Comparison of ENCODE assay signal across 9 cellular contexts in the genomic region with DNA sequence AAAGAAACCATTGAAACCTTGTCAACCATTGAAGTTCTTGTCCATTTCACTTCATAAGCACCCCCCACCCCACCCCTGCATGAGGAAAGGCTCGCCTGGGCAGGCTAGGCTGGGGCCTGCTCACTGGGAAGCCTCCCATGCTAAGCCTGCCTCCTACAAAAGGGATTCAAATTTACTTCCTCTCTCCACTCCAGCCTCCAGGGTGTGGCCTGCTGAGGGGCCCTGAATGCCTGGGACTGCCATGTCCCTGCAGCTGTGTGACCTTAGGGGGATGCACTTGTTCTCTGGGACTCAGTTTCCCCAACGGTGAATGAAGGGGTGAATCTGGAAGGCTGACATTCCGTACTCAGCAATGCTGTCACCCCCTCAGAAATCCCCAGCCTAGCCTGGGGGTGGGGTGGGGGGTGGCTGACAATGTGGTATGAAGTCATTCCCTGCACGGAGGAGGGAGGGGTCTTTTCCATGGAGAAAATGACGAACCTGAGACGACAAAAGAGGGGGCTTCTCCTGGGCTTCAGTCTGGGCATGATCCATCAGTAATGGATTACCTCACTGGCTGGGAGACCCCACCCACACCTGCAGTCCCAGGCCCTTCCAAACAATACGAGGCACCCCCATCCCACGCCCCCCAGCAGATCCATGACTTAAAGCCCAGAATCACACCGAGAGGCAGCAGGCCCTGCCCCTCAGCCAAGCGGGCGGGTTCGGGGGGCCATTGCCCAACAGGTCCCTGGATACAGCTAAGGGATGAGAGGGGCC. TPM values are rescaled to one million over a fixed set of nuclear protein-coding genes. Genes with fewer than 3 reads are reported as not detected.
DNase-seq lines count a peak whose midpoint lies in the region; ATAC-seq and TF ChIP-seq lines count a peak whose summit lies in the region.
"Had no signal": no experiment of that assay in that cellular context is flagged by ENCODE, and none has a peak within 500 bp of the region (broad histone marks: within the 10 kb centered on the region; RNA-seq: fewer than 3 reads in every experiment).

No MANE protein-coding gene starts in this region.

- TSS peak; percentile 31 for BruUV-seq in Caco-2 (replicated peaks; lab: Mats Ljungman, UMichigan)

- no peaks in the 10 kb centered on the region for H3K4me1 Mint-ChIP-seq in Caco-2 (ENCODE audit: low read depth, unreplicated experiment)
- peaks cover 29 to 45% of the 10 kb centered on the region in 2 donors for H3K4me1 Mint-ChIP-seq in natural killer cell treated with Interleukin-12 subunit alpha and Interleukin-12 subunit beta and Interleukin-15 and Interleukin-18, amount 100 ng/mL, for 72 hours (ENCODE audit: low read depth in 2 of 2)

- 23 to 27% methylated on average over 12 of the region's 12 CpGs for WGBS in ectodermal cell, 2 experiments
- 32 to 58% (median 48%) methylated on average over 4 to 12 of the region's 12 CpGs for WGBS in adrenal gland, 4 donors

- H3K4me3 ChIP-seq in Caco-2 (ENCODE audit: low read depth, low read length) (peak overlapping the region; percentile 51), ectodermal cell (ENCODE audit: insufficient read depth, low read depth, low read length) (peak overlapping the region; percentile 52), adrenal gland (peak overlapping the region in 2 of 4 donors; percentile 49 to 85)

- intact Hi-C loops in Caco-2 (cut with micrococcal nuclease; ENCODE audit: unreplicated experiment) (no loop called here), adrenal gland (cut with DNase I) (loop anchor here in 1 of 2 donors (10.0 kb wide), 1 partner anchor 75 kb away; the partner anchor contains the start of gene NUP50)

- H3K4me1 ChIP-seq in Caco-2, result peaks cover 15% of the 10 kb centered on the region
- peaks cover 17% of the 10 kb centered on the region for H3K4me1 ChIP-seq in ectodermal cell (ENCODE audit: control insufficient read depth, insufficient read depth, low read length)
- peaks cover 0 to 25% of the 10 kb centered on the region in 2 donors for H3K4me1 ChIP-seq in adrenal gland (replicated peaks in 1 of 2)

- H3K27ac ChIP-seq in ectodermal cell (ENCODE audit: insufficient read depth, low read depth, low read length, poor library complexity, severe bottlenecking) (no peak overlapping the region), adrenal gland (no peak overlapping the region)

- no peaks in the 10 kb centered on the region for H3K9me3 ChIP-seq in Caco-2
- no peaks in the 10 kb centered on the region for H3K9me3 ChIP-seq in ectodermal cell (ENCODE audit: control insufficient read depth, low read length)
- H3K9me3 ChIP-seq in adrenal gland (replicated peaks in 1 of 3), result no peaks in the 10 kb centered on the region

- ATAC-seq in natural killer cell treated with Interleukin-12 subunit alpha and Interleukin-12 subunit beta and Interleukin-15 and Interleukin-18, amount 100 ng/mL, for 72 hours, result no peak
- ATAC-seq in GM21786 (IDR thresholded peaks at IDR 0.05; ENCODE audit: unreplicated experiment) (no peak), HG03442 (IDR thresholded peaks at IDR 0.05; ENCODE audit: unreplicated experiment) (no peak)

- DNase-seq in Caco-2, result no peak
- peak; percentile 43 to 61 for DNase-seq in NOMO-1 (lab: John Stamatoyannopoulos, UW; ENCODE audit: unreplicated experiment in 2 of 2)
- no peak for DNase-seq in natural killer cell treated with Interleukin-12 subunit alpha and Interleukin-12 subunit beta and Interleukin-15 and Interleukin-18, amount 100 ng/mL, for 72 hours (ENCODE audit: low spot score)
- DNase-seq in adrenal gland, result no peak
- DNase-seq in NCI-H2196 (lab: John Stamatoyannopoulos, UW; ENCODE audit: unreplicated experiment), result no peak

- H3K36me3 ChIP-seq in Caco-2 (ENCODE audit: control insufficient read depth, insufficient read depth, low read length) (no peaks in the 10 kb centered on the region), ectodermal cell (ENCODE audit: control insufficient read depth, insufficient read depth, low read length) (no peaks in the 10 kb centered on the region), adrenal gland (replicated peaks in 1 of 2) (no peaks in the 10 kb centered on the region)

- H3K4me3 Mint-ChIP-seq in Caco-2 (ENCODE audit: unreplicated experiment), result peak overlapping the region; percentile 76
- peak overlapping the region; percentile 93 for H3K4me3 Mint-ChIP-seq in natural killer cell treated with Interleukin-12 subunit alpha and Interleukin-12 subunit beta and Interleukin-15 and Interleukin-18, amount 100 ng/mL, for 72 hours

- H3K27ac Mint-ChIP-seq in Caco-2 (ENCODE audit: unreplicated experiment), result no peak overlapping the region
- H3K27ac Mint-ChIP-seq in natural killer cell treated with Interleukin-12 subunit alpha and Interleukin-12 subunit beta and Interleukin-15 and Interleukin-18, amount 100 ng/mL, for 72 hours, result peak overlapping the region in 1 of 2 donors; percentile 75

- CTCF ChIA-PET in Caco-2 (lab: Charles Lee), result no interaction called here

- no peak for TF ChIP-seq POLR2A in adrenal gland (IDR thresholded peaks at IDR 0.05)

- H3K36me3 Mint-ChIP-seq in Caco-2 (ENCODE audit: insufficient read depth, unreplicated experiment), result peaks cover 6% of the 10 kb centered on the region
- H3K36me3 Mint-ChIP-seq in natural killer cell treated with Interleukin-12 subunit alpha and Interleukin-12 subunit beta and Interleukin-15 and Interleukin-18, amount 100 ng/mL, for 72 hours, result no peaks in the 10 kb centered on the region

- TF ChIP-seq CTCF in Caco-2 (IDR thresholded peaks at IDR 0.05; ENCODE audit: insufficient read depth in 1 of 2, low read depth in 1 of 2, low read length in 1 of 2, severe bottlenecking in 1 of 2, unreplicated experiment in 1 of 2) (no peak), adrenal gland (IDR thresholded peaks at IDR 0.05) (no peak)

- H3K27me3 Mint-ChIP-seq in Caco-2 (ENCODE audit: insufficient read depth, unreplicated experiment), result no peaks in the 10 kb centered on the region
- no peaks in the 10 kb centered on the region for H3K27me3 Mint-ChIP-seq in natural killer cell treated with Interleukin-12 subunit alpha and Interleukin-12 subunit beta and Interleukin-15 and Interleukin-18, amount 100 ng/mL, for 72 hours

- POLR2A ChIA-PET in Caco-2 (lab: Charles Lee), result no interaction called here

- H3K9me3 Mint-ChIP-seq in Caco-2 (ENCODE audit: unreplicated experiment), result no peaks in the 10 kb centered on the region
- no peaks in the 10 kb centered on the region for H3K9me3 Mint-ChIP-seq in natural killer cell treated with Interleukin-12 subunit alpha and Interleukin-12 subunit beta and Interleukin-15 and Interleukin-18, amount 100 ng/mL, for 72 hours

- H3K27me3 ChIP-seq in Caco-2 (replicated peaks; ENCODE audit: control insufficient read depth, insufficient read depth, low read length) (no peaks in the 10 kb centered on the region), ectodermal cell (ENCODE audit: control insufficient read depth, insufficient read depth, low read length, poor library complexity, severe bottlenecking) (peaks cover 22% of the 10 kb centered on the region), adrenal gland (no peaks in the 10 kb centered on the region)

RNA-seq across cellular contexts. Expression of gene KIAA0930, which starts 1.1 kb away (rescaled TPM):
- total RNA-seq in Caco-2 (2022) (34.7 and 38.8 TPM in 2 replicates), adrenal gland (100 to 1,000 TPM in 4 of 8 donors, 10 to 100 TPM in 4; 52.7 to 142 (median 96.4) TPM)
- 37.0 TPM for polyA plus RNA-seq in ectodermal cell (2013, experiment 1 of 4)
- 36.3 TPM for polyA plus RNA-seq in ectodermal cell (2013, experiment 2 of 4)
- 27.5 TPM for polyA plus RNA-seq in ectodermal cell (2013, experiment 3 of 4)
- polyA plus RNA-seq in ectodermal cell (2013, experiment 4 of 4), result 31.5 TPM
- total RNA-seq in natural killer cell treated with Interleukin-12 subunit alpha and Interleukin-12 subunit beta and Interleukin-15 and Interleukin-18, amount 100 ng/mL, for 72 hours, result 10 to 100 TPM; 54.1 to 55.2 TPM
- 100 to 1,000 TPM in 2 of 3 donors, 10 to 100 TPM in 1; 43.3 to 183 (median 152) TPM for polyA plus RNA-seq in adrenal gland

RNA-seq across cellular contexts. Expression of gene UPK3A, which starts 45.2 kb away (rescaled TPM):
- total RNA-seq in Caco-2 (2022) (1.9 and 2.0 TPM in 2 replicates), adrenal gland (not detected)
- not detected for polyA plus RNA-seq in ectodermal cell (2013, experiment 1 of 4)
- polyA plus RNA-seq in ectodermal cell (2013, experiment 2 of 4), result 0.59 TPM
- not detected for polyA plus RNA-seq in ectodermal cell (2013, experiment 3 of 4)
- polyA plus RNA-seq in ectodermal cell (2013, experiment 4 of 4), result not detected
- not detected for total RNA-seq in natural killer cell treated with Interleukin-12 subunit alpha and Interleukin-12 subunit beta and Interleukin-15 and Interleukin-18, amount 100 ng/mL, for 72 hours
- under 1 TPM in 1 of 3 donors, not detected in 2; 0.17 TPM for polyA plus RNA-seq in adrenal gland
- total RNA-seq: HT1080 had no signal

Comparison
In these comparisons a context has a peak if more than half of its experiments do, and no peak if none do; other contexts are left out.
1. DNase-seq: peak in NOMO-1 (2 of 2); none in Caco-2 (0 of 2), natural killer cell treated with Interleukin-12 subunit alpha and Interleukin-12 subunit beta and Interleukin-15 and Interleukin-18, amount 100 ng/mL, for 72 hours (single experiment), adrenal gland (0 of 7) and NCI-H2196 (single experiment).